Comparison of ENCODE assay signal across 1 cellular context in the genomic region with DNA sequence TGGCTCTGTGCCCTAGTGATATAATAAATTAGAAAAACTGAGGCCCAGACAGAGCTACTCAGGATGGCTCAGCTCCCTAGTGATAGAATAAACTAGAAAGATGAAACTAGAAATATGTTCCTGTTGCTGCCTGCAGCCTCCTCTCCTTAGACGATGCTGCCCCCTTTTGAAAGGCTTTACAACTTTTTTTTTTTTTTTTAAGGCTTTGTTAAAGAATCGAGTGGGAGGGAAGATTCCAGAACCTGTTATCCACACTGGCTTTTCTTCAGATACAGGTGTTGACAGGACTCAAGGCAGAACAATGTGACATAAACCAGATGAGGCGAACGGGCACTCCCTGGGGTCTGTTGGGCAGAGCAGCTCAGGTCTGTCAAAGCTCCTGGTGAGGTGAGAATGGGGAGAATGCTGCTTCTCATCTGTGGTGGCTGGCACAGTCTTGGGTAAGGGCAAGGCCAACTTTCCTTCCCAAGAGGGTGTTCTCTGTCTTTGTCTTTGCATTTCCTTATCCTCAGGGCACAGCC.
TF ChIP-seq lines count a peak whose summit lies in the region.

No MANE protein-coding gene starts in this region.

TF ChIP-seq in GM23338, 12 proteins besides CTCF, POLR2A, EP300 and RAD21 (continued from another document):
- no peak for TF ChIP-seq ZNF462 (CRISPR knock-in tag; IDR thresholded peaks at IDR 0.05)
